Comparison of ENCODE assay signal across 26 cellular contexts in genomic region chr18:32318581-32318980, GRCh38.
"Had no signal": no experiment of that assay in that cellular context is flagged by ENCODE, and none has a peak within 500 bp of the region (broad histone marks: within the 10 kb centered on the region; RNA-seq: fewer than 3 reads in every experiment).

No MANE protein-coding gene starts in this region.

- H3K4me1 ChIP-seq: breast epithelium, colonic mucosa had no signal

- H3K9me3 Mint-ChIP-seq: activated CD4-positive, alpha-beta memory T cell treated with anti-CD3 and anti-CD28 coated beads, Interleukin-2, amount 10 ng/mL, durations not matched to agents 7 days and 5 days; activated CD4-positive, alpha-beta T cell treated with anti-CD3 and anti-CD28 coated beads, Interleukin-2, amount 10 ng/mL, durations not matched to agents 24 days and 14 days; activated naive CD4-positive, alpha-beta T cell treated with anti-CD3 and anti-CD28 coated beads, Interleukin-2, amount 50 U/mL, for 24 hours; central memory CD8-positive, alpha-beta T cell; effector memory CD8-positive, alpha-beta T cell; T-cell; T-helper 2 cell treated with Interferon-gamma antibody and Interleukin-4, amounts not matched to agents 5 μg/mL and 100 μg/mL, for 36 hours had no signal

- H3K4me1 Mint-ChIP-seq: activated CD4-positive, alpha-beta memory T cell treated with anti-CD3 and anti-CD28 coated beads, Interleukin-2, amount 10 ng/mL, durations not matched to agents 7 days and 5 days; activated CD4-positive, alpha-beta T cell treated with anti-CD3 and anti-CD28 coated beads, Interleukin-2, amount 10 ng/mL, durations not matched to agents 24 days and 14 days; activated naive CD4-positive, alpha-beta T cell treated with anti-CD3 and anti-CD28 coated beads, Interleukin-2, amount 50 U/mL, for 24 hours; central memory CD8-positive, alpha-beta T cell; T-cell had no signal

- H3K27ac ChIP-seq: colonic mucosa, VCaP had no signal

- ATAC-seq: activated CD4-positive, CD25-positive, alpha-beta regulatory T cell treated with anti-CD3 and anti-CD28 coated beads, Interleukin-2, amount 50 U/mL, for 24 hours; effector memory CD8-positive, alpha-beta T cell; esophagus mucosa; gastroesophageal sphincter; T-cell had no signal

- H3K9me3 ChIP-seq: adrenal gland, ascending aorta, breast epithelium, colonic mucosa, gastroesophageal sphincter, heart left ventricle, spleen, thoracic aorta, upper lobe of left lung had no signal

- H3K27ac Mint-ChIP-seq: activated CD4-positive, alpha-beta memory T cell treated with anti-CD3 and anti-CD28 coated beads, Interleukin-2, amount 10 ng/mL, durations not matched to agents 7 days and 5 days; activated CD4-positive, alpha-beta T cell treated with anti-CD3 and anti-CD28 coated beads, Interleukin-2, amount 10 ng/mL, durations not matched to agents 24 days and 14 days; activated naive CD4-positive, alpha-beta T cell treated with anti-CD3 and anti-CD28 coated beads, Interleukin-2, amount 50 U/mL, for 24 hours; effector memory CD8-positive, alpha-beta T cell; T-cell; T-helper 2 cell treated with Interferon-gamma antibody and Interleukin-4, amounts not matched to agents 5 μg/mL and 100 μg/mL, for 36 hours had no signal

- H3K4me3 ChIP-seq: adrenal gland, ascending aorta, breast epithelium, colonic mucosa, dorsolateral prefrontal cortex, gastroesophageal sphincter, heart left ventricle, spleen, upper lobe of left lung had no signal

- H3K27me3 ChIP-seq: adrenal gland, ascending aorta, breast epithelium, colonic mucosa, dorsolateral prefrontal cortex, gastroesophageal sphincter, heart left ventricle, upper lobe of left lung had no signal

- H3K27me3 Mint-ChIP-seq: activated CD4-positive, alpha-beta T cell treated with anti-CD3 and anti-CD28 coated beads, Interleukin-2, amount 10 ng/mL, durations not matched to agents 24 days and 14 days had no signal

- H3K36me3 Mint-ChIP-seq: activated naive CD4-positive, alpha-beta T cell treated with anti-CD3 and anti-CD28 coated beads, Interleukin-2, amount 50 U/mL, for 24 hours; T-cell had no signal

- H3K4me3 Mint-ChIP-seq: activated CD4-positive, alpha-beta memory T cell treated with anti-CD3 and anti-CD28 coated beads, Interleukin-2, amount 10 ng/mL, durations not matched to agents 7 days and 5 days; activated CD4-positive, alpha-beta T cell treated with anti-CD3 and anti-CD28 coated beads, Interleukin-2, amount 10 ng/mL, durations not matched to agents 24 days and 14 days; activated naive CD4-positive, alpha-beta T cell treated with anti-CD3 and anti-CD28 coated beads, Interleukin-2, amount 50 U/mL, for 24 hours; central memory CD8-positive, alpha-beta T cell; effector memory CD8-positive, alpha-beta T cell; T-cell; T-helper 2 cell treated with Interferon-gamma antibody and Interleukin-4, amounts not matched to agents 5 μg/mL and 100 μg/mL, for 36 hours had no signal

- H3K36me3 ChIP-seq: adrenal gland, ascending aorta, breast epithelium, colonic mucosa, gastroesophageal sphincter, heart left ventricle, spleen, thoracic aorta, upper lobe of left lung had no signal

- DNase-seq: activated CD4-positive, alpha-beta memory T cell treated with anti-CD3 and anti-CD28 coated beads, Interleukin-2, amount 10 ng/mL, durations not matched to agents 7 days and 5 days; activated CD4-positive, alpha-beta T cell treated with anti-CD3 and anti-CD28 coated beads, Interleukin-2, amount 10 ng/mL, durations not matched to agents 24 days and 14 days; activated gamma-delta T cell; activated T-cell treated with anti-CD3 and anti-CD28 coated beads for 4 hours; adrenal gland; colonic mucosa; dorsolateral prefrontal cortex; effector memory CD8-positive, alpha-beta T cell; heart left ventricle; left cardiac atrium; nucleus accumbens; spleen; stimulated activated CD4-positive, alpha-beta T cell treated with anti-CD3 and anti-CD28 coated beads, Interleukin-4, amount 100 ng/mL, for 1 hour; stimulated activated naive CD4-positive, alpha-beta T cell; T-cell; upper lobe of left lung had no signal
